In the genomic region with DNA sequence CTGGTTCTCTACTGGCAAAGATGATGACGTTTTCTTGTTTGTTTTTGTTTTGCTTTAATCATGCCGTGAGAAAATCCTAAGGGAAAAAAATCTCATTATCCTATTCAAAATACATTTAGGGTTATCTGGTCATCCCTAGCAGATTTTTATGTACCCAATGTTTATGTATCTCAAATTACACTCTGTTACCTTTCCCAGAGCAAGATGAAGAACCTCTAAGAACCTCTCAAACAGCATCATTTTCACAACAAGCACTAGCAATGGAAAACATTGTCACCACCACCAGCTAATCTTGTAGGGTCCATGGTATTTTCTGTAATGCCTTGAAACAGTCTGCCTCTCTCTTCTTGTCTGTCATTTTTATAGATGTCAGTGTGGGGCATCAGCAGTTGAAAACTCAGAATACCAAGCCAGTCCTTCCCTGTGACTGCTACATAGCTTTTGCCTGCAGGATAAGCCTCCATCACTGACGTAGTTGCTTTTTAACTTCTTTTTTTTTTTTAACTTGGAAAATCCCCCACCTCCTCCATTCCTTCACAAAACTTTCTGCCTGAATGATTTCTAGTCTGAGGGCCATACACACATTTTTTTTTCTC, we compare ENCODE assay signal across 14 cellular contexts. TPM values are rescaled to one million over a fixed set of nuclear protein-coding genes. Genes with fewer than 3 reads are reported as not detected.
A peak's percentile ranks its signal among the peaks of the same experiment; 100 is the strongest.
DNase-seq lines count a peak whose midpoint lies in the region; ATAC-seq and TF ChIP-seq lines count a peak whose summit lies in the region.
"Had no signal": no experiment of that assay in that cellular context is flagged by ENCODE, and none has a peak within 500 bp of the region (broad histone marks: within the 10 kb centered on the region; RNA-seq: fewer than 3 reads in every experiment).

No MANE protein-coding gene starts in this region.

- peak overlapping the region in 1 of 3 experiments; percentile 83 for H3K27ac Mint-ChIP-seq in nephron
- H3K27ac Mint-ChIP-seq: activated CD8-positive, alpha-beta T cell treated with anti-CD3 and anti-CD28 coated beads for 36 hours; activated naive CD8-positive, alpha-beta T cell treated with anti-CD3 and anti-CD28 coated beads, Interleukin-2, amount 50 U/mL, for 24 hours; CD14-positive monocyte; T-helper 17 cell had no signal

- peaks cover 15% of the 10 kb centered on the region for H3K4me1 Mint-ChIP-seq in nephron

- H3K4me3 ChIP-seq in gastrocnemius medialis (no peak overlapping the region), GM23248 (no peak overlapping the region), SJCRH30 (no peak overlapping the region)

- H3K4me2 ChIP-seq in GM23248 (ENCODE audit: unreplicated experiment) = no peak overlapping the region

- DNase-seq in DMS53 treated with DMSO at 0.1 percent for 48 hours (lab: John Stamatoyannopoulos, UW; ENCODE audit: unreplicated experiment) = peak; percentile 38
- peak; percentile 45 for DNase-seq in NCI-H146 treated with DMSO at 0.1 percent for 48 hours (lab: John Stamatoyannopoulos, UW; ENCODE audit: unreplicated experiment)
- peak in 1 of 61 donors; percentile 46 for DNase-seq in caudate nucleus (lab: John Stamatoyannopoulos, UW)
- DNase-seq in gastrocnemius medialis = no peak
- DNase-seq in GM23248 = no peak
- no peak for DNase-seq in SJCRH30
- DNase-seq: activated CD8-positive, alpha-beta T cell treated with anti-CD3 and anti-CD28 coated beads for 36 hours; activated naive CD8-positive, alpha-beta T cell treated with anti-CD3 and anti-CD28 coated beads, Interleukin-2, amount 50 U/mL, for 24 hours; stimulated activated CD4-positive, alpha-beta T cell treated with anti-CD3 and anti-CD28 coated beads, Interleukin-12 subunit alpha, Interleukin-12 subunit beta, amount 100 ng/mL, for 4 hours; T-helper 17 cell had no signal

- H3K36me3 ChIP-seq in gastrocnemius medialis = no peaks in the 10 kb centered on the region
- H3K36me3 ChIP-seq in GM23248 (ENCODE audit: low read depth) = no peaks in the 10 kb centered on the region
- no peaks in the 10 kb centered on the region for H3K36me3 ChIP-seq in SJCRH30
- H3K36me3 ChIP-seq: vagina had no signal

- in situ Hi-C loops in gastrocnemius medialis (cut with MboI; ENCODE audit: low sequenced_read_pairs in 4 of 4) (no loop called here), GM23248 (cut with MboI) (no loop called here)

- H3K9ac ChIP-seq in GM23248 = no peak overlapping the region

- 7 to 16% methylated on average over 3 of the region's 3 CpGs for WGBS in GM23248 (ENCODE audit: low coverage in 1 of 2, low lambda C conversion rate in 2 of 2, missing lambda C conversion rate in 2 of 2), 2 experiments

- H4K20me1 ChIP-seq in GM23248 (ENCODE audit: insufficient read depth) = no peaks in the 10 kb centered on the region

- no peaks in the 10 kb centered on the region for H3K9me2 ChIP-seq in GM23248 (ENCODE audit: insufficient read depth)

- intact Hi-C loops in gastrocnemius medialis (cut with DNase I; ENCODE audit: low total_unique reads) = no loop called here

- H3K27ac ChIP-seq in caudate nucleus (ENCODE audit: low read depth, low read length) (peak overlapping the region; percentile 88), gastrocnemius medialis (no peak overlapping the region), GM23248 (no peak overlapping the region), SJCRH30 (no peak overlapping the region)
- H3K27ac ChIP-seq: vagina had no signal

- no peaks in the 10 kb centered on the region for H3K9me3 Mint-ChIP-seq in nephron

- no peak for ATAC-seq in gastrocnemius medialis
- ATAC-seq in GM18517 (IDR thresholded peaks at IDR 0.05; ENCODE audit: unreplicated experiment) = no peak
- ATAC-seq: activated CD8-positive, alpha-beta T cell treated with anti-CD3 and anti-CD28 coated beads for 36 hours; activated naive CD8-positive, alpha-beta T cell treated with anti-CD3 and anti-CD28 coated beads, Interleukin-2, amount 50 U/mL, for 24 hours; T-helper 17 cell had no signal

- H3K9me3 ChIP-seq in gastrocnemius medialis (no peaks in the 10 kb centered on the region), GM23248 (ENCODE audit: low read depth) (no peaks in the 10 kb centered on the region), SJCRH30 (replicated peaks) (no peaks in the 10 kb centered on the region)
- H3K9me3 ChIP-seq: vagina had no signal

- TF ChIP-seq POLR2A in gastrocnemius medialis (IDR thresholded peaks at IDR 0.05) = no peak

- no peaks in the 10 kb centered on the region for H3F3A ChIP-seq in GM23248 (ENCODE audit: insufficient read depth)

- no peak overlapping the region for H2AFZ ChIP-seq in GM23248

- H3K79me2 ChIP-seq in GM23248 (ENCODE audit: insufficient read depth) = no peaks in the 10 kb centered on the region

- H3K4me1 ChIP-seq in gastrocnemius medialis (peaks cover 0 to 9% of the 10 kb centered on the region in 2 donors), GM23248 (ENCODE audit: insufficient read depth) (no peaks in the 10 kb centered on the region), SJCRH30 (no peaks in the 10 kb centered on the region)

- no peak for TF ChIP-seq CTCF in nephron (IDR thresholded peaks at IDR 0.05; ENCODE audit: unreplicated experiment in 3 of 3)
- TF ChIP-seq CTCF in gastrocnemius medialis (IDR thresholded peaks at IDR 0.05 in 4 of 5, conservative IDR thresholded peaks at IDR 0.05 in 1 of 5) = no peak

- no peaks in the 10 kb centered on the region for H3K36me3 Mint-ChIP-seq in nephron (ENCODE audit: low read depth)

- peak overlapping the region; percentile 18 to 95 (median 91) for H3K4me3 Mint-ChIP-seq in nephron
- H3K4me3 Mint-ChIP-seq: activated CD8-positive, alpha-beta T cell treated with anti-CD3 and anti-CD28 coated beads for 36 hours; activated naive CD8-positive, alpha-beta T cell treated with anti-CD3 and anti-CD28 coated beads, Interleukin-2, amount 50 U/mL, for 24 hours; T-helper 17 cell had no signal

- H3K27me3 ChIP-seq in gastrocnemius medialis (peaks cover 14 to 29% (median 26%) of the 10 kb centered on the region in 3 donors), GM23248 (replicated peaks; ENCODE audit: insufficient read depth) (peaks cover 22% of the 10 kb centered on the region; the same call in 1 of the 2 replicates), SJCRH30 (peaks cover 6% of the 10 kb centered on the region; the same call in 1 of the 2 replicates)
- H3K27me3 ChIP-seq: vagina had no signal

- H3K27me3 Mint-ChIP-seq in nephron (ENCODE audit: low read depth) = peaks cover 44% of the 10 kb centered on the region

RNA-seq across cellular contexts. Expression of gene SNAP25, which starts 2.4 kb away (rescaled TPM):
- under 1 TPM in 1 of 4 donors, not detected in 3; 0.23 TPM for total RNA-seq in gastrocnemius medialis
- total RNA-seq in GM23248 (2014; rRNA removed; shearing (Covaris generic)) = not detected in 2 replicates
- 0.09 TPM in 1 of 2 replicates, not detected in the other for polyA plus RNA-seq in GM23248 (2016; fragmentation: Nextera tagmentation; extraction: Ambion mirVana)
- not detected in 2 replicates for total RNA-seq in SJCRH30 (2014; rRNA removed; shearing (Covaris generic))
- total RNA-seq: activated CD8-positive, alpha-beta T cell treated with anti-CD3 and anti-CD28 coated beads for 36 hours; T-helper 17 cell had no signal
- polyA plus RNA-seq: CD14-positive monocyte had no signal

Comparison
In these comparisons a context has a peak if more than half of its experiments do, and no peak if none do; other contexts are left out.
1. DNase-seq: peak in DMS53 treated with DMSO at 0.1 percent for 48 hours (single experiment) and NCI-H146 treated with DMSO at 0.1 percent for 48 hours (single experiment); none in gastrocnemius medialis (0 of 2), GM23248 (single experiment) and SJCRH30 (0 of 2).